Comparison of ENCODE assay signal across 10 cellular contexts in genomic region chr2:31413876-31414550, GRCh38. TPM values are rescaled to one million over a fixed set of nuclear protein-coding genes. Genes with fewer than 3 reads are reported as not detected.
DNase-seq lines count a peak whose midpoint lies in the region; ATAC-seq and TF ChIP-seq lines count a peak whose summit lies in the region.
"Had no signal": no experiment of that assay in that cellular context is flagged by ENCODE, and none has a peak within 500 bp of the region (broad histone marks: within the 10 kb centered on the region; RNA-seq: fewer than 3 reads in every experiment).

No MANE protein-coding gene starts in this region.

- H3K4me1 Mint-ChIP-seq in naive thymus-derived CD8-positive, alpha-beta T cell: peaks cover 0 to 9% (median 3%) of the 10 kb centered on the region in 4 donors

- no peak overlapping the region for H3K27ac ChIP-seq in foreskin keratinocyte
- H3K27ac ChIP-seq: RWPE1 had no signal

- ATAC-seq in foreskin keratinocyte: no peak
- no peak for ATAC-seq in HG03439 (IDR thresholded peaks at IDR 0.05; ENCODE audit: unreplicated experiment)
- no peak for ATAC-seq in naive thymus-derived CD8-positive, alpha-beta T cell
- no peak for ATAC-seq in HG03457 (IDR thresholded peaks at IDR 0.05; ENCODE audit: unreplicated experiment)

- H3K4me3 ChIP-seq in AG10803 (ENCODE audit: low read length) (no peak overlapping the region), H7 (ENCODE audit: insufficient read depth, low read depth, low read length) (no peak overlapping the region)

- in situ Hi-C loops in SK-MEL-5 (cut with HindIII; ENCODE audit: low pct_unique_long_range_greater_than_20kb, low sequenced_read_pairs): no loop called here

- H3K4me1 ChIP-seq in foreskin keratinocyte: peaks cover 19% of the 10 kb centered on the region

- H3K4me3 Mint-ChIP-seq in naive thymus-derived CD8-positive, alpha-beta T cell: no peak overlapping the region

- DNase-seq in AG10803 (ENCODE audit: low read depth) (no peak), H7 (peak; percentile 23), SK-MEL-5 (ENCODE audit: low read depth, low spot score) (peak; percentile 41), foreskin keratinocyte (no peak)
- DNase-seq in naive thymus-derived CD8-positive, alpha-beta T cell: no peak
- no peak for DNase-seq in activated CD4-positive, alpha-beta T cell treated with anti-CD3 and anti-CD28 coated beads, Interleukin-2, amount 50 U/mL, for 1 hour
- DNase-seq: right cardiac atrium had no signal

- peaks cover 4 to 17% (median 9%) of the 10 kb centered on the region in 5 donors for H3K27me3 Mint-ChIP-seq in naive thymus-derived CD8-positive, alpha-beta T cell

- peaks cover 0 to 10% (median 3%) of the 10 kb centered on the region in 3 donors for H3K36me3 Mint-ChIP-seq in naive thymus-derived CD8-positive, alpha-beta T cell

- POLR2A ChIA-PET in naive thymus-derived CD8-positive, alpha-beta T cell (lab: Charles Lee): no interaction called here

- H3K36me3 ChIP-seq in H7 (replicated peaks; ENCODE audit: control insufficient read depth, insufficient read depth, low read length): no peaks in the 10 kb centered on the region

- TF ChIP-seq CTCF in AG10803 (conservative IDR thresholded peaks at IDR 0.05; ENCODE audit: low read length) (0 out of 2 replicates have a peak, but pooled peaks have one; percentile 6), foreskin keratinocyte (conservative IDR thresholded peaks at IDR 0.05) (peak; percentile 63)

- peaks cover 0 to 18% (median 7%) of the 10 kb centered on the region in 9 donors for H3K9me3 Mint-ChIP-seq in naive thymus-derived CD8-positive, alpha-beta T cell

- H3K27me3 ChIP-seq in H7 (ENCODE audit: control insufficient read depth, insufficient read depth, low read length) (no peaks in the 10 kb centered on the region), foreskin keratinocyte (no peaks in the 10 kb centered on the region)

- H3K27ac Mint-ChIP-seq in naive thymus-derived CD8-positive, alpha-beta T cell: no peak overlapping the region

RNA-seq across cellular contexts. Expression of gene XDH, which starts 0.5 kb away (rescaled TPM):
- total RNA-seq in H7 (2014; rRNA removed; shearing (Covaris generic)): 0.59 and 1.3 TPM in 2 replicates
- 0.05 TPM in 1 of 2 replicates, not detected in the other for total RNA-seq in SK-MEL-5 (2014; rRNA removed; shearing (Covaris generic))
- polyA plus RNA-seq in SK-MEL-5 (2015; cell fraction: cytosol; rRNA removed): 0.03 TPM in 1 of 2 replicates, not detected in the other
- polyA plus RNA-seq in SK-MEL-5 (2015; cell fraction: nucleus; rRNA removed): 0.11 and 0.21 TPM in 2 replicates
- total RNA-seq in foreskin keratinocyte: 19.3 and 23.6 TPM in 2 replicates
- polyA plus RNA-seq in foreskin keratinocyte: 6.6 and 7.7 TPM in 2 replicates
- not detected for total RNA-seq in naive thymus-derived CD8-positive, alpha-beta T cell
- polyA plus RNA-seq in naive thymus-derived CD8-positive, alpha-beta T cell: not detected
- polyA plus RNA-seq: right cardiac atrium had no signal

Comparison
In these comparisons a context has a peak if more than half of its experiments do, and no peak if none do; other contexts are left out.
1. DNase-seq: peak in H7 (single experiment) and SK-MEL-5 (single experiment); none in AG10803 (single experiment), foreskin keratinocyte (0 of 2), naive thymus-derived CD8-positive, alpha-beta T cell (0 of 10) and activated CD4-positive, alpha-beta T cell treated with anti-CD3 and anti-CD28 coated beads, Interleukin-2, amount 50 U/mL, for 1 hour (single experiment).